8 cellular contexts compared by ENCODE assay signal in the genomic region with DNA sequence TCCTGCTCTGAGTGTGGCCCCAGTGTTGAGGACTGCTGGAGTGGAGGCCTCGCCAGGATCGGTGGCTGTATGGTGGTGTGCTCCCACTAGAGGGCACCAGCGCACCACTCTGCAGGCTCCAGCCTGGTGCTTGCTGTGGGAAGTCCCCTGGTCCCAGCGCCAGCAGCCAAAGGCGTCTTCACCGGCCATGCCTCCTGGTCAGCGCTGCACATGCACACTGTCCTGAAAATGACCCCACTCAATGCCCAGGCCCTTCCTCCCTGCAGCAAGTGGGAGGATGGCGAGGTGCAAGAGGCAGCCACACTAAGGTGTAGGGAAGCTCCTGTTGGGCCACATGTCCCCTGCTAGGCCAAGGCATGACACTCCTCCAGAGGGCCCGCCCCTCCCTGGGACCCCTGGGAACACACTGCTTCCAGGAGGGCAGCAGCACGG.
DNase-seq lines count a peak whose midpoint lies in the region; ATAC-seq and TF ChIP-seq lines count a peak whose summit lies in the region.

No MANE protein-coding gene starts in this region.

- no peaks in the 10 kb centered on the region for H3K27me3 ChIP-seq in right lobe of liver

- WGBS in right lobe of liver (ENCODE audit: insufficient coverage, low coverage, low lambda C conversion rate, missing lambda C conversion rate) = 6% methylated on average over 3 of the region's 10 CpGs

- peaks cover 0 to 53% (median 27%) of the 10 kb centered on the region in 4 donors for H3K4me1 ChIP-seq in right lobe of liver

- H3K4me3 ChIP-seq in AG09309 (ENCODE audit: control insufficient read depth, low read depth, low read length) = no peak overlapping the region
- no peak overlapping the region for H3K4me3 ChIP-seq in choroid plexus epithelial cell (ENCODE audit: low read depth, low read length)
- H3K4me3 ChIP-seq in right lobe of liver = no peak overlapping the region

- TF ChIP-seq CTCF in AG09309 (IDR thresholded peaks at IDR 0.05; ENCODE audit: control insufficient read depth, insufficient read depth, low read depth, low read length, missing control alignments) (peak; percentile 95), choroid plexus epithelial cell (conservative IDR thresholded peaks at IDR 0.05; ENCODE audit: low read depth, low read length) (peak; percentile 93), right lobe of liver (IDR thresholded peaks at IDR 0.05) (peak; percentile 92 to 97 (median 94))

- no peaks in the 10 kb centered on the region for H3K36me3 ChIP-seq in right lobe of liver

- intact Hi-C loops in right lobe of liver (cut with DNase I) = loop anchor here (10.0 kb wide), 2 partner anchors 369 to 739 kb away; no protein-coding TSS in a partner anchor

- H3K9me3 ChIP-seq in right lobe of liver = no peaks in the 10 kb centered on the region

- TF ChIP-seq POLR2A in right lobe of liver (IDR thresholded peaks at IDR 0.05) = no peak

- DNase-seq in AG09309 (ENCODE audit: low read depth) = peak; percentile 52
- peak; percentile 50 for DNase-seq in NCI-H226
- DNase-seq in activated CD4-positive, alpha-beta T cell treated with anti-CD3 and anti-CD28 coated beads for 4 hours = peak; percentile 72 to 85
- DNase-seq in choroid plexus epithelial cell (ENCODE audit: low read depth) = peak; percentile 93
- DNase-seq in right lobe of liver = peak; percentile 91 to 92 (median 92)
- DNase-seq in stimulated activated CD4-positive, alpha-beta T cell treated with anti-CD3 and anti-CD28 coated beads, Interleukin-4, amount 100 ng/mL, for 48 hours (ENCODE audit: low read depth in 2 of 2) = peak; percentile 74 to 82

- peak overlapping the region in 2 of 3 donors; percentile 37 to 47 for H3K27ac ChIP-seq in right lobe of liver

- ATAC-seq in GM18519 (IDR thresholded peaks at IDR 0.05; ENCODE audit: low FRiP score, unreplicated experiment) (peak; percentile 79), HG03060 (IDR thresholded peaks at IDR 0.05; ENCODE audit: low read depth, unreplicated experiment) (peak; percentile 45), right lobe of liver (peak; percentile 85 to 91 (median 87))
